In genomic region chr7:75129641-75130040, GRCh38 we compare ENCODE assay signal across 8 cellular contexts. TPM values are rescaled to one million over a fixed set of nuclear protein-coding genes. Genes with fewer than 3 reads are reported as not detected.
A peak's percentile ranks its signal among the peaks of the same experiment; 100 is the strongest.
DNase-seq lines count a peak whose midpoint lies in the region; ATAC-seq and TF ChIP-seq lines count a peak whose summit lies in the region.
"Not testable (repeated sequence)": the region's sequence is repeated elsewhere in the genome, so short reads cannot be mapped to it uniquely, and the experiment has no call there.

No MANE protein-coding gene starts in this region.

- not testable (repeated sequence) for H3K4me1 Mint-ChIP-seq in glutamatergic neuron (ENCODE audit: low read depth, unreplicated experiment); memory B cell

- not testable (repeated sequence) for H3K27me3 ChIP-seq in OCI-LY1 (ENCODE audit: insufficient read depth, low read length); upper lobe of left lung

- not testable (repeated sequence) for TF ChIP-seq EP300 in upper lobe of left lung (IDR thresholded peaks at IDR 0.05)

- H3K9ac ChIP-seq in OCI-LY1 (ENCODE audit: low read length) = not testable (repeated sequence)

- not testable (repeated sequence) for H3K9me3 Mint-ChIP-seq in glutamatergic neuron (ENCODE audit: unreplicated experiment); memory B cell

- not testable (repeated sequence) for H3K27me3 Mint-ChIP-seq in glutamatergic neuron (ENCODE audit: unreplicated experiment); memory B cell

- not testable (repeated sequence) for H3K4me3 Mint-ChIP-seq in glutamatergic neuron (ENCODE audit: unreplicated experiment); memory B cell

- H3K36me3 ChIP-seq in OCI-LY1 (ENCODE audit: insufficient read depth, low read length); upper lobe of left lung: not testable (repeated sequence)

- TF ChIP-seq POLR2A in upper lobe of left lung (IDR thresholded peaks at IDR 0.05) = not testable (repeated sequence)

- not testable (repeated sequence) for H3F3A ChIP-seq in OCI-LY1 (ENCODE audit: insufficient read depth, low read length)

- not testable (repeated sequence) for H3K9me3 ChIP-seq in OCI-LY1 (ENCODE audit: low read length); upper lobe of left lung

- H3K27ac ChIP-seq in OCI-LY1 (ENCODE audit: low read depth, low read length, poor library complexity, severe bottlenecking) = peak overlapping the region; percentile 62
- H3K27ac ChIP-seq in upper lobe of left lung = not testable (repeated sequence)

- H3K9me2 ChIP-seq in OCI-LY1 (ENCODE audit: low read depth, low read length) = not testable (repeated sequence)

- TF ChIP-seq CTCF in OCI-LY1 (IDR thresholded peaks at IDR 0.05; ENCODE audit: low read length); glutamatergic neuron (IDR thresholded peaks at IDR 0.05; ENCODE audit: partially characterized antibody, unreplicated experiment); upper lobe of left lung (IDR thresholded peaks at IDR 0.05): not testable (repeated sequence)

- H3K79me2 ChIP-seq in OCI-LY1 (ENCODE audit: insufficient read depth, low read length) = not testable (repeated sequence)

- H4K20me1 ChIP-seq in OCI-LY1 (ENCODE audit: insufficient read depth, low read length) = not testable (repeated sequence)

- ATAC-seq in GM18511 (IDR thresholded peaks at IDR 0.05; ENCODE audit: unreplicated experiment) (peak; percentile 57), GM19372 (IDR thresholded peaks at IDR 0.05; ENCODE audit: low read depth, unreplicated experiment) (peak; percentile 47), GM21717 (IDR thresholded peaks at IDR 0.05; ENCODE audit: unreplicated experiment) (peak; percentile 45), HG03066 (IDR thresholded peaks at IDR 0.05; ENCODE audit: low read depth, unreplicated experiment) (peak; percentile 50), memory B cell (ENCODE audit: low read depth) (peak; percentile 98), upper lobe of left lung (ENCODE audit: low FRiP score in 2 of 2) (peak; percentile 38 to 57)

- H2AFZ ChIP-seq in OCI-LY1 (ENCODE audit: low read length) = not testable (repeated sequence)

- H3K4me3 ChIP-seq in OCI-LY1 (ENCODE audit: low read depth, low read length, poor library complexity, severe bottlenecking); upper lobe of left lung: not testable (repeated sequence)

- H3K4me1 ChIP-seq in OCI-LY1 (ENCODE audit: insufficient read depth, low read length, severe bottlenecking); upper lobe of left lung: not testable (repeated sequence)

- DNase-seq in glutamatergic neuron (peak; percentile 15), memory B cell (ENCODE audit: low spot score in 2 of 2) (peak; percentile 56 to 59), upper lobe of left lung (peak in 1 of 2 donors; percentile 41)

- not testable (repeated sequence) for H3K36me3 Mint-ChIP-seq in glutamatergic neuron (ENCODE audit: unreplicated experiment); memory B cell

- H3K4me2 ChIP-seq in OCI-LY1 (ENCODE audit: low read length) = not testable (repeated sequence)

- WGBS in upper lobe of left lung, 2 donors = 0% methylated on average over 1 of the region's 4 CpGs; no CpG with 5 or more reads in 1 of the 2 donors

- H3K27ac Mint-ChIP-seq in glutamatergic neuron (ENCODE audit: unreplicated experiment); memory B cell: not testable (repeated sequence)

RNA-seq across cellular contexts. Expression of gene GTF2IRD2B, which starts 37.3 kb away (rescaled TPM):
- total RNA-seq in glutamatergic neuron (ENCODE audit: unreplicated experiment) (22.6 TPM), upper lobe of left lung (100 to 1,000 TPM in 1 of 6 donors, 10 to 100 TPM in 5; 42.3 to 147 (median 51.6) TPM)

RNA-seq across cellular contexts. Expression of gene RCC1L, which starts 56.0 kb away (rescaled TPM):
- total RNA-seq in glutamatergic neuron (ENCODE audit: unreplicated experiment) (28.9 TPM), upper lobe of left lung (10 to 100 TPM; 26.2 to 46.1 (median 37.9) TPM)

Comparison
In these comparisons a context has a peak if more than half of its experiments do, and no peak if none do; other contexts are left out.
1. ATAC-seq: peak in every context shown above with its lines; median percentile 98 in memory B cell; 57 in GM18511; 50 in HG03066; 48 in upper lobe of left lung; 47 in GM19372; 45 in GM21717.